In genomic region chr4:26993541-26993940, GRCh38 we compare ENCODE assay signal across 17 cellular contexts.
"Had no signal": no experiment of that assay in that cellular context is flagged by ENCODE, and none has a peak within 500 bp of the region (broad histone marks: within the 10 kb centered on the region; RNA-seq: fewer than 3 reads in every experiment).

No MANE protein-coding gene starts in this region.

- H3K27me3 Mint-ChIP-seq: activated CD4-positive, alpha-beta memory T cell treated with anti-CD3 and anti-CD28 coated beads for 36 hours; activated naive CD8-positive, alpha-beta T cell treated with anti-CD3 and anti-CD28 coated beads for 36 hours; activated T-helper 17 cell treated with anti-CD3 and anti-CD28 coated beads, Interleukin-2, amount 50 U/mL, for 72 hours; naive thymus-derived CD4-positive, alpha-beta T cell; type B pancreatic cell had no signal

- FAIRE-seq: keratinocyte had no signal

- DNase-seq: activated CD4-positive, alpha-beta T cell treated with anti-CD3 and anti-CD28 coated beads for 4 hours; activated naive CD4-positive, alpha-beta T cell; activated T-cell treated with anti-CD3 and anti-CD28 coated beads for 4 hours; amniotic stem cell; endodermal cell; glutamatergic neuron; left ventricle myocardium superior; mesenchymal stem cell; naive thymus-derived CD4-positive, alpha-beta T cell had no signal

- H3K4me1 Mint-ChIP-seq: WTC11 had no signal

- H3K27ac Mint-ChIP-seq: activated CD4-positive, alpha-beta memory T cell treated with anti-CD3 and anti-CD28 coated beads for 36 hours; activated naive CD8-positive, alpha-beta T cell treated with anti-CD3 and anti-CD28 coated beads for 36 hours; activated T-helper 17 cell treated with anti-CD3 and anti-CD28 coated beads, Interleukin-2, amount 50 U/mL, for 72 hours; endodermal cell; naive thymus-derived CD4-positive, alpha-beta T cell; T-helper 2 cell treated with Interferon-gamma antibody and Interleukin-4, amounts not matched to agents 5 μg/mL and 100 μg/mL, for 36 hours; type B pancreatic cell; WTC11 had no signal

- H3K4me3 Mint-ChIP-seq: activated CD4-positive, alpha-beta memory T cell treated with anti-CD3 and anti-CD28 coated beads for 36 hours; activated naive CD8-positive, alpha-beta T cell treated with anti-CD3 and anti-CD28 coated beads for 36 hours; activated T-helper 17 cell treated with anti-CD3 and anti-CD28 coated beads, Interleukin-2, amount 50 U/mL, for 72 hours; endodermal cell; naive thymus-derived CD4-positive, alpha-beta T cell; T-helper 2 cell treated with Interferon-gamma antibody and Interleukin-4, amounts not matched to agents 5 μg/mL and 100 μg/mL, for 36 hours; type B pancreatic cell; WTC11 had no signal

- H3K27ac ChIP-seq: epithelial cell of prostate had no signal

- H3K9me3 Mint-ChIP-seq: activated T-helper 17 cell treated with anti-CD3 and anti-CD28 coated beads, Interleukin-2, amount 50 U/mL, for 72 hours; endodermal cell; T-helper 2 cell treated with Interferon-gamma antibody and Interleukin-4, amounts not matched to agents 5 μg/mL and 100 μg/mL, for 36 hours; type B pancreatic cell had no signal

- ATAC-seq: WTC11 had no signal
